Comparison of ENCODE assay signal across 8 cellular contexts in genomic region chr20:834151-834747, GRCh38. TPM values are rescaled to one million over a fixed set of nuclear protein-coding genes. Genes with fewer than 3 reads are reported as not detected.
DNase-seq lines count a peak whose midpoint lies in the region; ATAC-seq, FAIRE-seq and TF ChIP-seq lines count a peak whose summit lies in the region.

No MANE protein-coding gene starts in this region.

- FAIRE-seq in urothelium cell line (lab: Jason Lieb, UNC): no peak

- intact Hi-C loops in psoas muscle (cut with DNase I): loop anchor here in 1 of 2 donors (10.0 kb wide), 1 partner anchor 179 kb away; the partner anchor contains the start of gene SRXN1

- H3K27ac ChIP-seq in SJCRH30 (peak overlapping the region; percentile 95), psoas muscle (peak overlapping the region; percentile 79)

- H3K36me3 ChIP-seq in SJCRH30 (no peaks in the 10 kb centered on the region), psoas muscle (ENCODE audit: insufficient read depth in 1 of 2, low read depth in 1 of 2) (no peaks in the 10 kb centered on the region)

- H3K4me3 ChIP-seq in SJCRH30 (peak overlapping the region; percentile 90), fibroblast of pulmonary artery (replicated peaks; ENCODE audit: low read depth, low read length) (peak overlapping the region; percentile 84), psoas muscle (peak overlapping the region; percentile 78)

- peak in 1 of 2 experiments; percentile 40 for DNase-seq in SJCRH30
- no peak for DNase-seq in fibroblast of pulmonary artery (ENCODE audit: low read depth)
- no peak for DNase-seq in psoas muscle
- DNase-seq in urothelium cell line (ENCODE audit: low spot score): no peak
- no peak for DNase-seq in stimulated activated naive CD4-positive, alpha-beta T cell (lab: John Stamatoyannopoulos, UW)
- DNase-seq in occipital lobe (lab: John Stamatoyannopoulos, UW): no peak
- no peak for DNase-seq in GM19240 (ENCODE audit: insufficient read length, low spot score)

- H3K4me1 ChIP-seq in SJCRH30 (peaks cover 28% of the 10 kb centered on the region), psoas muscle (peaks cover 41% of the 10 kb centered on the region)

- ATAC-seq in GM21825 (IDR thresholded peaks at IDR 0.05; ENCODE audit: unreplicated experiment): peak; percentile 5
- ATAC-seq in psoas muscle: no peak

- H3K9me3 ChIP-seq in SJCRH30 (replicated peaks) (no peaks in the 10 kb centered on the region), psoas muscle (no peaks in the 10 kb centered on the region)

- WGBS in psoas muscle, 3 donors: 14 to 26% (median 16%) methylated on average over 18 of the region's 18 CpGs

- no peak for TF ChIP-seq CTCF in fibroblast of pulmonary artery (IDR thresholded peaks at IDR 0.05; ENCODE audit: low read length, missing control alignments)
- no peak for TF ChIP-seq CTCF in psoas muscle (IDR thresholded peaks at IDR 0.05)

- H3K27me3 ChIP-seq in SJCRH30 (no peaks in the 10 kb centered on the region), psoas muscle (ENCODE audit: insufficient read depth in 3 of 3, low read length in 2 of 3) (no peaks in the 10 kb centered on the region)

RNA-seq across cellular contexts. Expression of gene FAM110A, which starts 0.7 kb away (rescaled TPM):
- total RNA-seq in SJCRH30 (2014; rRNA removed; shearing (Covaris generic)): 44.6 and 45.1 TPM in 2 replicates
- total RNA-seq in psoas muscle (1 to 10 TPM in 2 of 4 donors, under 1 TPM in 2; 0.83 to 3.4 (median 1.9) TPM), occipital lobe (6.7 TPM)
- 1 to 10 TPM; 1.4 to 2.5 (median 2.4) TPM for polyA plus RNA-seq in psoas muscle
